1 cellular context compared by ENCODE assay signal in genomic region chr4:83535945-83536648, GRCh38.
TF ChIP-seq lines count a peak whose summit lies in the region.

TSS of gene GPAT3 (plus strand) at chr4:83536108. CDS start at chr4:83536623, 515 bp downstream.

TF ChIP-seq in HCT116, 20 proteins besides CTCF, POLR2A, EP300 and RAD21 (continued from another document):
- TF ChIP-seq ZBTB33 (IDR thresholded peaks at IDR 0.05; ENCODE audit: extremely low read depth, insufficient replicate concordance, low read length) (no peak), JUND (IDR thresholded peaks at IDR 0.05) (peak; percentile 83), CEBPB (IDR thresholded peaks at IDR 0.05; ENCODE audit: low read depth) (peak; percentile 98), CBX3 (IDR thresholded peaks at IDR 0.05; ENCODE audit: low read depth) (peak; percentile 41), YY1 (IDR thresholded peaks at IDR 0.05; ENCODE audit: extremely low read depth, insufficient replicate concordance, low read depth, low read length) (peak; percentile 56), ZNF274 (IDR thresholded peaks at IDR 0.05; ENCODE audit: low read depth, low read length) (no peak), SIN3A (IDR thresholded peaks at IDR 0.05; ENCODE audit: low read depth) (peak; percentile 70; the same call in 1 of the 2 replicates), POLR2AphosphoS5 (IDR thresholded peaks at IDR 0.05; ENCODE audit: low read depth, low read length) (peak; percentile 81), SRF (IDR thresholded peaks at IDR 0.05; ENCODE audit: low read depth) (no peak), SP1 (IDR thresholded peaks at IDR 0.05; ENCODE audit: low read depth) (peak; percentile 38), EZH2 (IDR thresholded peaks at IDR 0.05) (no peak), ELF1 (IDR thresholded peaks at IDR 0.05; ENCODE audit: borderline replicate concordance, low read depth) (no peak), ZFX (IDR thresholded peaks at IDR 0.05) (peak; percentile 45; the same call in 1 of the 2 replicates)
- TF ChIP-seq, protein P1, sequence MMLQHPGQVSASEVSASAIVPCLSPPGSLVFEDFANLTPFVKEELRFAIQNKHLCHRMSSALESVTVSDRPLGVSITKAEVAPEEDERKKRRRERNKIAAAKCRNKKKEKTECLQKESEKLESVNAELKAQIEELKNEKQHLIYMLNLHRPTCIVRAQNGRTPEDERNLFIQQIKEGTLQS (IDR thresholded peaks at IDR 0.05), result no peak; the same call in 1 of the 2 replicates
- TF ChIP-seq, protein P2, sequence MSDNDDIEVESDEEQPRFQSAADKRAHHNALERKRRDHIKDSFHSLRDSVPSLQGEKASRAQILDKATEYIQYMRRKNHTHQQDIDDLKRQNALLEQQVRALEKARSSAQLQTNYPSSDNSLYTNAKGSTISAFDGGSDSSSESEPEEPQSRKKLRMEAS (IDR thresholded peaks at IDR 0.05), result peak; percentile 61
